In genomic region chr7:156607332-156608175, GRCh38 we compare ENCODE assay signal across 10 cellular contexts. TPM values are rescaled to one million over a fixed set of nuclear protein-coding genes. Genes with fewer than 3 reads are reported as not detected.
A peak's percentile ranks its signal among the peaks of the same experiment; 100 is the strongest.
DNase-seq lines count a peak whose midpoint lies in the region; ATAC-seq and TF ChIP-seq lines count a peak whose summit lies in the region.
"Had no signal": no experiment of that assay in that cellular context is flagged by ENCODE, and none has a peak within 500 bp of the region (broad histone marks: within the 10 kb centered on the region; RNA-seq: fewer than 3 reads in every experiment).

No MANE protein-coding gene starts in this region.

- no peak overlapping the region for H3K27ac Mint-ChIP-seq in naive thymus-derived CD4-positive, alpha-beta T cell
- H3K27ac Mint-ChIP-seq: activated T-helper 1 cell treated with anti-CD3 and anti-CD28 coated beads, Interleukin-12 subunit alpha, Interleukin-12 subunit beta, Interleukin-2, Interleukin-4 antibody, amounts not matched to agents 30 ng/mL and 10 ng/mL and 1 ng/mL, durations not matched to agents 14 hours and 24 hours and 36 hours had no signal

- peaks cover 6 to 27% (median 23%) of the 10 kb centered on the region in 7 donors for H3K4me1 Mint-ChIP-seq in naive thymus-derived CD4-positive, alpha-beta T cell

- H3K4me3 ChIP-seq in ACC112 (ENCODE audit: low read depth, low read length) (peak overlapping the region; percentile 76), H7 (ENCODE audit: insufficient read depth, low read depth, low read length) (no peak overlapping the region; the same call in 1 of the 2 replicates), dorsolateral prefrontal cortex (peak overlapping the region in 58 of 59 donors; percentile 10 to 68 (median 53))
- H3K4me3 ChIP-seq in naive thymus-derived CD4-positive, alpha-beta T cell (ENCODE audit: low read length), result no peak overlapping the region

- no peak for TF ChIP-seq CTCF in dorsolateral prefrontal cortex (IDR thresholded peaks at IDR 0.05 in 54 of 56, conservative IDR thresholded peaks at IDR 0.05 in 2 of 56; ENCODE audit: low read depth in 1 of 56, partially characterized antibody in 56 of 56)

- peak; percentile 70 for DNase-seq in H7
- no peak for DNase-seq in dorsolateral prefrontal cortex
- peak in 1 of 9 donors; percentile 7 for DNase-seq in naive thymus-derived CD4-positive, alpha-beta T cell
- no peak for DNase-seq in middle frontal gyrus (ENCODE audit: extremely low spot score, low spot score)
- DNase-seq in DMS114 treated with DMSO at 0.1 percent for 48 hours (lab: John Stamatoyannopoulos, UW; ENCODE audit: unreplicated experiment), result no peak
- no peak for DNase-seq in stimulated activated CD4-positive, alpha-beta T cell treated with anti-CD3 and anti-CD28 coated beads, Interleukin-2, amount 100 ng/mL, for 24 hours
- no peak for DNase-seq in KG1 (lab: John Stamatoyannopoulos, UW)
- DNase-seq: NCI-H1048 had no signal

- H3K9me3 Mint-ChIP-seq in naive thymus-derived CD4-positive, alpha-beta T cell, result peaks cover 0 to 6% (median 0%) of the 10 kb centered on the region in 11 donors
- H3K9me3 Mint-ChIP-seq: activated T-helper 1 cell treated with anti-CD3 and anti-CD28 coated beads, Interleukin-12 subunit alpha, Interleukin-12 subunit beta, Interleukin-2, Interleukin-4 antibody, amounts not matched to agents 30 ng/mL and 10 ng/mL and 1 ng/mL, durations not matched to agents 14 hours and 24 hours and 36 hours had no signal

- H2AFZ ChIP-seq in ACC112 (ENCODE audit: low read length, unreplicated experiment), result peak overlapping the region; percentile 50

- POLR2A ChIA-PET in naive thymus-derived CD4-positive, alpha-beta T cell (lab: Charles Lee), result no interaction called here

- no peak overlapping the region for H3K27ac ChIP-seq in ACC112 (ENCODE audit: low read depth, low read length)
- H3K27ac ChIP-seq in dorsolateral prefrontal cortex, result peak overlapping the region in 1 of 59 donors; percentile 1
- H3K27ac ChIP-seq in naive thymus-derived CD4-positive, alpha-beta T cell (ENCODE audit: low read depth, low read length), result no peak overlapping the region

- H3K79me2 ChIP-seq in ACC112 (ENCODE audit: control insufficient read depth, insufficient read depth, low read length, unreplicated experiment), result no peaks in the 10 kb centered on the region

- H3K36me3 ChIP-seq in ACC112 (ENCODE audit: insufficient read depth, low read length) (no peaks in the 10 kb centered on the region), H7 (replicated peaks; ENCODE audit: control insufficient read depth, insufficient read depth, low read length) (no peaks in the 10 kb centered on the region)
- H3K36me3 ChIP-seq in naive thymus-derived CD4-positive, alpha-beta T cell (ENCODE audit: control insufficient read depth in 2 of 3, insufficient read depth in 3 of 3, low read length in 3 of 3), result no peaks in the 10 kb centered on the region

- no peak for ATAC-seq in naive thymus-derived CD4-positive, alpha-beta T cell

- H3K27me3 ChIP-seq in ACC112 (ENCODE audit: insufficient read depth, low read length) (peaks cover 27% of the 10 kb centered on the region), H7 (ENCODE audit: control insufficient read depth, insufficient read depth, low read length) (no peaks in the 10 kb centered on the region), dorsolateral prefrontal cortex (peaks cover 0 to 13% (median 0%) of the 10 kb centered on the region in 45 donors)
- H3K27me3 ChIP-seq in naive thymus-derived CD4-positive, alpha-beta T cell (ENCODE audit: control insufficient read depth in 2 of 2, insufficient read depth in 2 of 2, low read length in 2 of 2), result no peaks in the 10 kb centered on the region

- intact Hi-C loops in dorsolateral prefrontal cortex (cut with DNase I), result no loop called here
- intact Hi-C loops in naive thymus-derived CD4-positive, alpha-beta T cell (cut with micrococcal nuclease), result no loop called here

- H3K36me3 Mint-ChIP-seq in naive thymus-derived CD4-positive, alpha-beta T cell, result peaks cover 0 to 7% (median 0%) of the 10 kb centered on the region in 5 donors

- no peaks in the 10 kb centered on the region for H3K4me1 ChIP-seq in ACC112 (ENCODE audit: control insufficient read depth, insufficient read depth, low read length, unreplicated experiment)
- H3K4me1 ChIP-seq in naive thymus-derived CD4-positive, alpha-beta T cell (ENCODE audit: control insufficient read depth in 2 of 2, insufficient read depth in 2 of 2, low read length in 2 of 2), result peaks cover 6 to 10% of the 10 kb centered on the region in 2 donors

- H3K9me3 ChIP-seq in naive thymus-derived CD4-positive, alpha-beta T cell (ENCODE audit: control insufficient read depth in 2 of 3, low read length in 3 of 3), result no peaks in the 10 kb centered on the region

- CTCF ChIA-PET in naive thymus-derived CD4-positive, alpha-beta T cell (lab: Charles Lee), result no interaction called here

- peaks cover 27 to 49% (median 36%) of the 10 kb centered on the region in 5 donors for H3K27me3 Mint-ChIP-seq in naive thymus-derived CD4-positive, alpha-beta T cell

- peak overlapping the region in 8 of 10 donors; percentile 17 to 75 (median 56) for H3K4me3 Mint-ChIP-seq in naive thymus-derived CD4-positive, alpha-beta T cell

RNA-seq across cellular contexts. Expression of gene RNF32, which starts 33.0 kb away (rescaled TPM):
- 1.0 and 1.1 TPM in 2 replicates for total RNA-seq in H7 (2014; rRNA removed; shearing (Covaris generic))
- 1 to 10 TPM in 118 of 120 experiments, under 1 TPM in 2; 0.48 to 8.9 (median 2.9) TPM for total RNA-seq in dorsolateral prefrontal cortex
- total RNA-seq in naive thymus-derived CD4-positive, alpha-beta T cell, result 1 to 10 TPM in 2 of 5 experiments, under 1 TPM in 2, not detected in 1; 0.81 to 2.1 (median 0.99) TPM
- under 1 TPM in 1 of 2 donors, not detected in 1; 0.66 TPM for polyA plus RNA-seq in naive thymus-derived CD4-positive, alpha-beta T cell

Comparison
In these comparisons a context has a peak if more than half of its experiments do, and no peak if none do; other contexts are left out.
1. H3K4me3 ChIP-seq: peak in ACC112 (single experiment) and dorsolateral prefrontal cortex (58 of 59); none in H7 (single experiment) and naive thymus-derived CD4-positive, alpha-beta T cell (single experiment).